21 cellular contexts compared by ENCODE assay signal in the genomic region with DNA sequence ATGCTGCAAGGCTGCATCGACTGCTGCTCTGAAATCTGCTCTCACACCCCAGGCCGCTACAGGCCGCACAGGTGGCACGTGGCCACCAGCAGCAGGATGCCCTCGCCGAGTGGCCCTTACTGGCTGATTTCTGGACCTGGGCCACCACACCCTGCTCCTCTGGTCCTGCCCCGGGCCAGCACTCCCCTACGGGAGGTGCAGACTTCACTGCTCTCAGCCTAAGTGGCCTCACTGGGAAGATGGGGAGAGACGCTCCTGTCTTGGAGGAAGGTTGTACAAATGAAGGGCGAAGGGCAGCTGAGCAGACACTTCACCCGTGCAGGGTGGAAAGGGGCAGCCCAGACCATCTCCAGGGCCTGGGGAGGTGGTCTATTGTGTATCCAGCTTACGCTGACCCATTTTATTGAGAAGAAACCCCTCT.
DNase-seq lines count a peak whose midpoint lies in the region; ATAC-seq and TF ChIP-seq lines count a peak whose summit lies in the region.
"Had no signal": no experiment of that assay in that cellular context is flagged by ENCODE, and none has a peak within 500 bp of the region (broad histone marks: within the 10 kb centered on the region; RNA-seq: fewer than 3 reads in every experiment).

No MANE protein-coding gene starts in this region.

- H3K36me3 ChIP-seq in heart right ventricle, result peaks cover 0 to 49% (median 15%) of the 10 kb centered on the region in 9 donors

- H3K27me3 ChIP-seq in heart right ventricle, result no peaks in the 10 kb centered on the region
- H3K27me3 ChIP-seq in foreskin keratinocyte, result no peaks in the 10 kb centered on the region
- H3K27me3 ChIP-seq: SJCRH30 had no signal

- H3K4me1 Mint-ChIP-seq in activated naive CD4-positive, alpha-beta T cell treated with anti-CD3 and anti-CD28 coated beads for 36 hours (ENCODE audit: low read depth), result no peaks in the 10 kb centered on the region

- H3K4me1 ChIP-seq in heart right ventricle (peaks cover 0 to 25% (median 0%) of the 10 kb centered on the region in 9 donors), foreskin keratinocyte (no peaks in the 10 kb centered on the region)

- ATAC-seq in left ventricle myocardium superior (no peak), heart right ventricle (no peak), foreskin keratinocyte (peak; percentile 13), GM18517 (IDR thresholded peaks at IDR 0.05; ENCODE audit: unreplicated experiment) (no peak)
- ATAC-seq: PC-3, SK-N-SH treated with all-trans-retinoic acid at 6 μM for 48 hours had no signal

- H3K27me3 Mint-ChIP-seq in activated naive CD4-positive, alpha-beta T cell treated with anti-CD3 and anti-CD28 coated beads for 36 hours (ENCODE audit: low read depth), result no peaks in the 10 kb centered on the region
- H3K27me3 Mint-ChIP-seq: CD4-positive, alpha-beta T cell had no signal

- DNase-seq in left ventricle myocardium superior, result peak; percentile 30
- DNase-seq in heart right ventricle, result no peak
- DNase-seq in foreskin keratinocyte, result no peak
- DNase-seq in posterior vena cava (ENCODE audit: low spot score), result peak; percentile 56
- no peak for DNase-seq in activated naive CD4-positive, alpha-beta T cell treated with anti-CD3 and anti-CD28 coated beads for 36 hours
- no peak for DNase-seq in mucosa of gallbladder (ENCODE audit: low spot score)
- DNase-seq: CD4-positive, alpha-beta T cell; GOT3; HCEC 1CT; IMR-90; NCI-H1048; NCI-H1417; NCI-H187; NCI-H2081 treated with DMSO at 0.1 percent for 48 hours; NCI-H524 treated with DMSO at 0.1 percent for 48 hours; NCI-H774; PC-3; SJCRH30 had no signal

- TF ChIP-seq CTCF in heart right ventricle (IDR thresholded peaks at IDR 0.05) (no peak), foreskin keratinocyte (conservative IDR thresholded peaks at IDR 0.05) (no peak)

- H3K4me3 ChIP-seq in heart right ventricle, result no peak overlapping the region
- H3K4me3 ChIP-seq: SJCRH30 had no signal

- peaks cover 0 to 5% (median 0%) of the 10 kb centered on the region in 11 donors for H3K9me3 ChIP-seq in heart right ventricle
- H3K9me3 ChIP-seq: SJCRH30 had no signal

- CTCF ChIA-PET in activated naive CD4-positive, alpha-beta T cell treated with anti-CD3 and anti-CD28 coated beads for 36 hours (lab: Charles Lee), result interaction anchor here (0.6 kb wide), 3 partner anchors 24 to 89 kb away, joined by 3 to 6 read pairs (median 3); no protein-coding TSS in a partner anchor

- H3K27ac ChIP-seq in heart right ventricle (no peak overlapping the region), foreskin keratinocyte (no peak overlapping the region)
- H3K27ac ChIP-seq: KMS-11, SJCRH30 had no signal

- H3K36me3 Mint-ChIP-seq in activated naive CD4-positive, alpha-beta T cell treated with anti-CD3 and anti-CD28 coated beads for 36 hours (ENCODE audit: low read depth), result peaks cover 7% of the 10 kb centered on the region

- no peak overlapping the region for H3K27ac Mint-ChIP-seq in activated naive CD4-positive, alpha-beta T cell treated with anti-CD3 and anti-CD28 coated beads for 36 hours
- H3K27ac Mint-ChIP-seq: CD4-positive, alpha-beta T cell had no signal

- intact Hi-C loops in left ventricle myocardium superior (cut with micrococcal nuclease), result no loop called here
- intact Hi-C loops in heart right ventricle (cut with DNase I), result loop anchor here in 1 of 10 donors (10.0 kb wide), 1 partner anchor 527 kb away; no protein-coding TSS in a partner anchor
- intact Hi-C loops in posterior vena cava (cut with DNase I), result no loop called here
- intact Hi-C loops in activated naive CD4-positive, alpha-beta T cell treated with anti-CD3 and anti-CD28 coated beads for 36 hours (cut with micrococcal nuclease), result no loop called here

- peaks cover 4% of the 10 kb centered on the region for H3K9me3 Mint-ChIP-seq in activated naive CD4-positive, alpha-beta T cell treated with anti-CD3 and anti-CD28 coated beads for 36 hours
- H3K9me3 Mint-ChIP-seq: CD4-positive, alpha-beta T cell had no signal

- 84 to 85% methylated on average over 12 of the region's 12 CpGs for WGBS in heart right ventricle, 2 donors

- no peak overlapping the region for H3K4me3 Mint-ChIP-seq in activated naive CD4-positive, alpha-beta T cell treated with anti-CD3 and anti-CD28 coated beads for 36 hours
- H3K4me3 Mint-ChIP-seq: CD4-positive, alpha-beta T cell had no signal

Comparison
In these comparisons a context has a peak if more than half of its experiments do, and no peak if none do; other contexts are left out.
1. DNase-seq: peak in left ventricle myocardium superior (single experiment) and posterior vena cava (single experiment); none in heart right ventricle (0 of 2), foreskin keratinocyte (0 of 2), activated naive CD4-positive, alpha-beta T cell treated with anti-CD3 and anti-CD28 coated beads for 36 hours (single experiment) and mucosa of gallbladder (single experiment).